21 cellular contexts compared by ENCODE assay signal in the genomic region with DNA sequence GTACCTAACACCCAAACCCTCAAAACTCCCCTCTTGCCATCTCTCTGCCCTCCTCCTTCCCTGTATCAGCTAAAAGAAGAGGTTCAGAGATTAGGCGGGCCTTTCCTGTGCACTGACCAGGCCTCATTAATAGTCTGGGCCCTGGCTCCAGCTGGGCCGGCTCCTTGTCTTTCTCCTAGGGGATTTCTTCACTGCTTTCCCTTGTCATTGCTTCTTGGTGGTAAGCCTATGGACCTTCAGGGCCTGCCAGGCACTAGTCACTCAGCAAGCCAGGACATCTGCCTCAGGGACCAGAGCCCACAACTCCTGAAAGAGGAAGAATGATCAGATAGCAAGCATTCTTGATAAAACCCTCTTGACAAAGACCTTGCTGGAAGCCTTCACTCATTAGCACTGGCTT.
"Had no signal": no experiment of that assay in that cellular context is flagged by ENCODE, and none has a peak within 500 bp of the region (broad histone marks: within the 10 kb centered on the region; RNA-seq: fewer than 3 reads in every experiment).

No MANE protein-coding gene starts in this region.

- ATAC-seq: esophagus mucosa; gastrocnemius medialis; heart left ventricle; left lung; naive thymus-derived CD4-positive, alpha-beta T cell had no signal

- H3K9ac ChIP-seq: parathyroid adenoma had no signal

- DNase-seq: activated CD4-positive, alpha-beta T cell treated with anti-CD3 and anti-CD28 coated beads, Interleukin-2, amount 50 U/mL, for 48 hours; anterior cingulate cortex; brain microvascular endothelial cell; cerebellar nuclear complex; cortex of kidney; effector CD4-positive, alpha-beta T cell; gastrocnemius medialis; kidney; left lung; naive thymus-derived CD4-positive, alpha-beta T cell; stimulated activated CD4-positive, alpha-beta T cell treated with anti-CD3 and anti-CD28 coated beads, Interleukin-12 subunit alpha, Interleukin-12 subunit beta, amount 100 ng/mL, for 4 hours; stimulated activated CD4-positive, alpha-beta T cell treated with anti-CD3 and anti-CD28 coated beads, Interleukin-2, amount 100 ng/mL, for 24 hours; stimulated activated naive CD4-positive, alpha-beta T cell treated with Interleukin-2 at 50 U/mL for 16 hours; substantia nigra had no signal

- H3K4me3 Mint-ChIP-seq: memory B cell; naive thymus-derived CD4-positive, alpha-beta T cell; T-helper 1 cell treated with Interleukin-12 subunit alpha and Interleukin-12 subunit beta and Interleukin-4 antibody, amounts not matched to agents 30 μg/mL and 1 μg/mL, for 36 hours had no signal

- H3K27me3 ChIP-seq: brain microvascular endothelial cell, gastrocnemius medialis, heart left ventricle, left lung, neutrophil, tibial nerve had no signal

- H3K27ac ChIP-seq: brain microvascular endothelial cell, left lung, neutrophil, parathyroid adenoma, tibial nerve had no signal

- H3K27me3 Mint-ChIP-seq: memory B cell; naive thymus-derived CD4-positive, alpha-beta T cell had no signal

- H3K27ac Mint-ChIP-seq: memory B cell; naive thymus-derived CD4-positive, alpha-beta T cell; T-helper 1 cell treated with Interleukin-12 subunit alpha and Interleukin-12 subunit beta and Interleukin-4 antibody, amounts not matched to agents 30 μg/mL and 1 μg/mL, for 36 hours had no signal

- H3K9me3 ChIP-seq: gastrocnemius medialis, heart left ventricle, left lung, neutrophil, tibial nerve had no signal

- H3K79me2 ChIP-seq: parathyroid adenoma had no signal

- H3K4me1 ChIP-seq: left lung, parathyroid adenoma, tibial nerve had no signal

- H3K4me3 ChIP-seq: gastrocnemius medialis, heart left ventricle, left lung, tibial nerve had no signal

- H3K9me3 Mint-ChIP-seq: naive thymus-derived CD4-positive, alpha-beta T cell; T-helper 1 cell treated with Interleukin-12 subunit alpha and Interleukin-12 subunit beta and Interleukin-4 antibody, amounts not matched to agents 30 μg/mL and 1 μg/mL, for 36 hours had no signal
